8 cellular contexts compared by ENCODE assay signal in the genomic region with DNA sequence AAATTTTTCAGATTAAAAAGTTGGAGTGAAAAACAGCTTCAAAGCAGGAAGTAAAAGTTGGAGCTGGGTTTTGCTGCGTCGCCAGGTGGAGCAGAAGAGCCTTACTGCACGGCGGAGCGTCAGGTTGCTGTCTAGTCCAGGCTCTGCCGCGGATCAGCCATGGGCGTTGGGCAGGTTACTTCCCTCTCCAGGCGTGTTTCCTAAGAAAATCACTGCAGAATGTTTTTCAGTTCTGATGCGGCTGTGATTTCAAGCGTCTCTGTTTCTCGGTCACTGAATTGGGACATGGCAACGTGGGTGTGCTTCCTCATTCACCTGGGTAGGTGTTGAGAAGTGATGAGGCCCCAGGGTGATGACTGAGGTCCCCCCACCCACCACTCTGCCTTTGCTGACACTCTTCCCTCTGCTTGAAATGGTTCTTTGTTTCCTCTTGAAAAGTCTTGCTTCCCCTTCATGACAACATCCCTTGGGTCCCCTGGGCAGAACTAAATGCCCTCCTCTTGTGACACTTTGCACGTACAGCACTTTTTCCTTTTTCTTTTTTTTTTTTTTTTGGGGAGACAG. TPM values are rescaled to one million over a fixed set of nuclear protein-coding genes. Genes with fewer than 3 reads are reported as not detected.
A peak's percentile ranks its signal among the peaks of the same experiment; 100 is the strongest.
DNase-seq lines count a peak whose midpoint lies in the region; ATAC-seq and TF ChIP-seq lines count a peak whose summit lies in the region.

No MANE protein-coding gene starts in this region.

- no peaks in the 10 kb centered on the region for H3K27me3 ChIP-seq in BLaER1 treated with 17β-estradiol and CSF1 and Interleukin-3, amounts not matched to agents 10 nM and 100 nM
- no peaks in the 10 kb centered on the region for H3K27me3 ChIP-seq in thoracic aorta (replicated peaks; ENCODE audit: insufficient read depth)

- peaks cover 96% of the 10 kb centered on the region for H3K4me1 Mint-ChIP-seq in activated B cell treated with CpG ODN at 0.5 μM for 24 hours

- H3K27me3 Mint-ChIP-seq in activated B cell treated with CpG ODN at 0.5 μM for 24 hours: no peaks in the 10 kb centered on the region

- H3K27ac Mint-ChIP-seq in activated B cell treated with CpG ODN at 0.5 μM for 24 hours: peak overlapping the region; percentile 98

- H3K9ac ChIP-seq in BLaER1 treated with 17β-estradiol and CSF1 and Interleukin-3, amounts not matched to agents 10 nM and 100 nM: peak overlapping the region; percentile 37 to 71 (median 58); a peak in 21 of 22 replicates

- peaks cover 64% of the 10 kb centered on the region for H3K36me3 Mint-ChIP-seq in activated B cell treated with CpG ODN at 0.5 μM for 24 hours (ENCODE audit: low read depth)

- H3K4me1 ChIP-seq in BLaER1 treated with 17β-estradiol and CSF1 and Interleukin-3, amounts not matched to agents 10 nM and 100 nM: peaks cover 98 to 100% (median 100%) of the 10 kb centered on the region in 10 experiments
- H3K4me1 ChIP-seq in thoracic aorta (ENCODE audit: control insufficient read depth in 1 of 2, low read depth in 2 of 2): peaks cover 0 to 3% of the 10 kb centered on the region in 2 donors

- ATAC-seq in HG02884 (IDR thresholded peaks at IDR 0.05; ENCODE audit: unreplicated experiment): peak; percentile 26
- ATAC-seq in activated B cell treated with CpG ODN at 0.5 μM for 24 hours (ENCODE audit: low read depth): peak; percentile 68
- ATAC-seq in thoracic aorta (ENCODE audit: insufficient number of reproducible peaks, low FRiP score, low read depth): no peak
- ATAC-seq in HG02840 (IDR thresholded peaks at IDR 0.05; ENCODE audit: low FRiP score, unreplicated experiment): no peak

- H3K4me3 Mint-ChIP-seq in activated B cell treated with CpG ODN at 0.5 μM for 24 hours: peak overlapping the region; percentile 80

- no peaks in the 10 kb centered on the region for H3K9me3 ChIP-seq in BLaER1 treated with 17β-estradiol and CSF1 and Interleukin-3, amounts not matched to agents 10 nM and 100 nM (replicated peaks in 1 of 11)
- no peaks in the 10 kb centered on the region for H3K9me3 ChIP-seq in thoracic aorta

- no peak for TF ChIP-seq CTCF in activated B cell treated with CpG ODN at 0.5 μM for 24 hours (IDR thresholded peaks at IDR 0.05)
- TF ChIP-seq CTCF in thoracic aorta (IDR thresholded peaks at IDR 0.05): no peak

- H3K27ac ChIP-seq in BLaER1 treated with 17β-estradiol and CSF1 and Interleukin-3, amounts not matched to agents 10 nM and 100 nM: peak overlapping the region; percentile 58 to 82 (median 75); a peak in 21 of 22 replicates
- no peak overlapping the region for H3K27ac ChIP-seq in thoracic aorta

- peaks cover 0 to 48% (median 7%) of the 10 kb centered on the region in 11 experiments; a peak in 6 of 22 replicates for H3K36me3 ChIP-seq in BLaER1 treated with 17β-estradiol and CSF1 and Interleukin-3, amounts not matched to agents 10 nM and 100 nM
- no peaks in the 10 kb centered on the region for H3K36me3 ChIP-seq in thoracic aorta

- DNase-seq in activated B cell treated with CpG ODN at 0.5 μM for 24 hours (peak; percentile 47), erythroblast (lab: John Stamatoyannopoulos, UW) (peak; percentile 31 to 54), thoracic aorta (ENCODE audit: low spot score) (no peak), putamen (ENCODE audit: low spot score) (no peak), globus pallidus (ENCODE audit: low spot score) (no peak)

- POLR2A ChIA-PET in activated B cell treated with CpG ODN at 0.5 μM for 24 hours (lab: Charles Lee): interaction anchor here (0.8 to 2.8 kb wide), 8 partner anchors 8 to 120 kb away, joined by 3 to 14 read pairs (median 4); a partner anchor contains a TSS

- TF ChIP-seq POLR2A in erythroblast (IDR thresholded peaks at IDR 0.05; ENCODE audit: low read length): no peak

- H3K4me3 ChIP-seq in BLaER1 treated with 17β-estradiol and CSF1 and Interleukin-3, amounts not matched to agents 10 nM and 100 nM: peak overlapping the region; percentile 5 to 51 (median 26); a peak in 14 of 20 replicates
- peak overlapping the region; percentile 29 for H3K4me3 ChIP-seq in thoracic aorta

- CTCF ChIA-PET in activated B cell treated with CpG ODN at 0.5 μM for 24 hours (lab: Charles Lee): interaction anchor here (0.6 to 9.7 kb wide), 10 partner anchors 8 to 120 kb away, joined by 3 to 111 read pairs (median 3); no protein-coding TSS in a partner anchor

- H3K4me2 ChIP-seq in BLaER1 treated with 17β-estradiol and CSF1 and Interleukin-3, amounts not matched to agents 10 nM and 100 nM: peak overlapping the region; percentile 81 to 100 (median 96)

- peaks cover 19 to 94% (median 45%) of the 10 kb centered on the region in 11 experiments; a peak in 20 of 22 replicates for H4K20me1 ChIP-seq in BLaER1 treated with 17β-estradiol and CSF1 and Interleukin-3, amounts not matched to agents 10 nM and 100 nM

- H3K9me3 Mint-ChIP-seq in activated B cell treated with CpG ODN at 0.5 μM for 24 hours: no peaks in the 10 kb centered on the region

- intact Hi-C loops in activated B cell treated with CpG ODN at 0.5 μM for 24 hours (cut with micrococcal nuclease): loop anchor here (1.0 to 2.0 kb wide), 7 partner anchors 8 to 592 kb away; a partner anchor contains a TSS

RNA-seq across cellular contexts. Expression of a gene that starts 7.6 kb away (rescaled TPM):
- 229 and 272 TPM in 2 replicates for total RNA-seq in activated B cell treated with CpG ODN at 0.5 μM for 24 hours
- total RNA-seq in thoracic aorta: 100 to 1,000 TPM in 1 of 2 donors, 10 to 100 TPM in 1; 53.1 to 102 TPM

Comparison
In these comparisons a context has a peak if more than half of its experiments do, and no peak if none do; other contexts are left out.
1. H3K27ac ChIP-seq: peak in BLaER1 treated with 17β-estradiol and CSF1 and Interleukin-3, amounts not matched to agents 10 nM and 100 nM (11 of 11); none in thoracic aorta (0 of 2).
2. ATAC-seq: peak in HG02884 (single experiment) and activated B cell treated with CpG ODN at 0.5 μM for 24 hours (single experiment); none in thoracic aorta (single experiment) and HG02840 (single experiment).
3. DNase-seq: peak in activated B cell treated with CpG ODN at 0.5 μM for 24 hours (single experiment) and erythroblast (2 of 2); none in thoracic aorta (single experiment), putamen (single experiment) and globus pallidus (single experiment).